ENCODE assay signal across 8 cellular contexts in genomic region chr4:86934147-86934771, GRCh38. TPM values are rescaled to one million over a fixed set of nuclear protein-coding genes. Genes with fewer than 3 reads are reported as not detected.
DNase-seq lines count a peak whose midpoint lies in the region; ATAC-seq and TF ChIP-seq lines count a peak whose summit lies in the region.

No MANE protein-coding gene starts in this region.

- H3K27me3 ChIP-seq in gastroesophageal sphincter (no peaks in the 10 kb centered on the region), sigmoid colon (no peaks in the 10 kb centered on the region)

- CTCF ChIA-PET in activated CD4-positive, alpha-beta T cell treated with anti-CD3 and anti-CD28 coated beads, Interleukin-2, amount 10 ng/mL, durations not matched to agents 7 days and 5 days (lab: Charles Lee), result interaction anchor here (0.7 to 3.5 kb wide), 15 partner anchors 9 to 339 kb away, joined by 3 to 23 read pairs (median 4); no protein-coding TSS in a partner anchor
- CTCF ChIA-PET in activated CD4-positive, alpha-beta memory T cell treated with anti-CD3 and anti-CD28 coated beads for 36 hours (lab: Charles Lee), result interaction anchor here (0.6 to 7.0 kb wide), 21 partner anchors 11 to 531 kb away, joined by 3 to 45 read pairs (median 6); partner anchors contain the start of gene KLHL8

- TF ChIP-seq POLR2A in gastroesophageal sphincter (IDR thresholded peaks at IDR 0.05) (no peak), sigmoid colon (IDR thresholded peaks at IDR 0.05) (peak; percentile 50 to 69)

- H3K9me3 ChIP-seq in gastroesophageal sphincter (no peaks in the 10 kb centered on the region), sigmoid colon (no peaks in the 10 kb centered on the region)

- no peaks in the 10 kb centered on the region for H3K27me3 Mint-ChIP-seq in activated CD4-positive, alpha-beta T cell treated with anti-CD3 and anti-CD28 coated beads, Interleukin-2, amount 10 ng/mL, durations not matched to agents 7 days and 5 days
- no peaks in the 10 kb centered on the region for H3K27me3 Mint-ChIP-seq in activated CD4-positive, alpha-beta memory T cell treated with anti-CD3 and anti-CD28 coated beads for 36 hours

- no peaks in the 10 kb centered on the region for H3K9me3 Mint-ChIP-seq in activated CD4-positive, alpha-beta T cell treated with anti-CD3 and anti-CD28 coated beads, Interleukin-2, amount 10 ng/mL, durations not matched to agents 7 days and 5 days
- no peaks in the 10 kb centered on the region for H3K9me3 Mint-ChIP-seq in activated CD4-positive, alpha-beta memory T cell treated with anti-CD3 and anti-CD28 coated beads for 36 hours

- POLR2A ChIA-PET in activated CD4-positive, alpha-beta T cell treated with anti-CD3 and anti-CD28 coated beads, Interleukin-2, amount 10 ng/mL, durations not matched to agents 7 days and 5 days (lab: Charles Lee), result interaction anchor here (0.6 to 2.9 kb wide), 2 partner anchors 72 to 151 kb away, joined by 3 to 37 read pairs; no protein-coding TSS in a partner anchor
- POLR2A ChIA-PET in activated CD4-positive, alpha-beta memory T cell treated with anti-CD3 and anti-CD28 coated beads for 36 hours (lab: Charles Lee), result interaction anchor here (0.6 to 3.3 kb wide), 10 partner anchors 22 to 286 kb away, joined by 3 to 103 read pairs (median 6); partner anchors contain the start of gene KLHL8

- peak overlapping the region; percentile 92 to 98 (median 95) for H3K27ac ChIP-seq in gastroesophageal sphincter
- H3K27ac ChIP-seq in sigmoid colon, result peak overlapping the region; percentile 95 to 99 (median 99)

- TF ChIP-seq CTCF in gastroesophageal sphincter (IDR thresholded peaks at IDR 0.05), result no peak
- peak in 1 of 4 experiments; percentile 26 for TF ChIP-seq CTCF in sigmoid colon (IDR thresholded peaks at IDR 0.05)
- TF ChIP-seq CTCF in GM20000 (IDR thresholded peaks at IDR 0.05; ENCODE audit: extremely low read depth, missing control alignments), result no peak

- H3K4me3 ChIP-seq in gastroesophageal sphincter, result peak overlapping the region; percentile 70 to 85
- peak overlapping the region; percentile 44 to 97 (median 86) for H3K4me3 ChIP-seq in sigmoid colon

- peak overlapping the region; percentile 83 for H3K4me3 Mint-ChIP-seq in activated CD4-positive, alpha-beta T cell treated with anti-CD3 and anti-CD28 coated beads, Interleukin-2, amount 10 ng/mL, durations not matched to agents 7 days and 5 days
- H3K4me3 Mint-ChIP-seq in activated CD4-positive, alpha-beta memory T cell treated with anti-CD3 and anti-CD28 coated beads for 36 hours, result peak overlapping the region; percentile 90

- intact Hi-C loops in activated CD4-positive, alpha-beta memory T cell treated with anti-CD3 and anti-CD28 coated beads for 36 hours (cut with micrococcal nuclease), result loop anchor here (2.0 to 10.0 kb wide), 2 partner anchors 169 to 461 kb away; partner anchors contain the start of gene HSD17B11
- intact Hi-C loops in sigmoid colon (cut with DNase I), result loop anchor here (2.0 to 5.0 kb wide), 2 partner anchors 187 to 288 kb away; partner anchors contain the start of gene KLHL8

- H3K27ac Mint-ChIP-seq in activated CD4-positive, alpha-beta T cell treated with anti-CD3 and anti-CD28 coated beads, Interleukin-2, amount 10 ng/mL, durations not matched to agents 7 days and 5 days, result peak overlapping the region; percentile 94
- peak overlapping the region; percentile 88 for H3K27ac Mint-ChIP-seq in activated CD4-positive, alpha-beta memory T cell treated with anti-CD3 and anti-CD28 coated beads for 36 hours

- peaks cover 16% of the 10 kb centered on the region for H3K36me3 Mint-ChIP-seq in activated CD4-positive, alpha-beta T cell treated with anti-CD3 and anti-CD28 coated beads, Interleukin-2, amount 10 ng/mL, durations not matched to agents 7 days and 5 days (ENCODE audit: low read depth)
- peaks cover 6% of the 10 kb centered on the region for H3K36me3 Mint-ChIP-seq in activated CD4-positive, alpha-beta memory T cell treated with anti-CD3 and anti-CD28 coated beads for 36 hours

- ATAC-seq in gastroesophageal sphincter, result no peak
- ATAC-seq in HG03280 (IDR thresholded peaks at IDR 0.05; ENCODE audit: unreplicated experiment), result no peak

- H3K4me1 ChIP-seq in gastroesophageal sphincter (peaks cover 0 to 48% (median 3%) of the 10 kb centered on the region in 3 donors), sigmoid colon (peaks cover 0 to 35% (median 23%) of the 10 kb centered on the region in 4 donors)

- H3K36me3 ChIP-seq in gastroesophageal sphincter, result peaks cover 0 to 12% of the 10 kb centered on the region in 2 donors
- peaks cover 0 to 21% (median 0%) of the 10 kb centered on the region in 4 donors for H3K36me3 ChIP-seq in sigmoid colon

- TF ChIP-seq EP300 in gastroesophageal sphincter (IDR thresholded peaks at IDR 0.05), result no peak
- TF ChIP-seq EP300 in sigmoid colon (IDR thresholded peaks at IDR 0.05), result no peak

- DNase-seq in activated CD4-positive, alpha-beta T cell treated with anti-CD3 and anti-CD28 coated beads, Interleukin-2, amount 10 ng/mL, durations not matched to agents 7 days and 5 days, result peak; percentile 9
- no peak for DNase-seq in activated CD4-positive, alpha-beta T cell treated with anti-CD3 and anti-CD28 coated beads for 4 hours
- peak; percentile 16 for DNase-seq in activated CD4-positive, alpha-beta memory T cell treated with anti-CD3 and anti-CD28 coated beads for 36 hours
- DNase-seq in sigmoid colon, result no peak
- no peak for DNase-seq in GM20000 (ENCODE audit: low spot score)
- no peak for DNase-seq in AML-193 (lab: John Stamatoyannopoulos, UW)

- WGBS in gastroesophageal sphincter (ENCODE audit: low coverage in 1 of 2), 2 donors, result 13 to 20% methylated on average over 14 to 15 of the region's 15 CpGs
- 1 to 4% methylated on average over 15 of the region's 15 CpGs for WGBS in sigmoid colon, 2 donors

- peaks cover 39% of the 10 kb centered on the region for H3K4me1 Mint-ChIP-seq in activated CD4-positive, alpha-beta T cell treated with anti-CD3 and anti-CD28 coated beads, Interleukin-2, amount 10 ng/mL, durations not matched to agents 7 days and 5 days
- H3K4me1 Mint-ChIP-seq in activated CD4-positive, alpha-beta memory T cell treated with anti-CD3 and anti-CD28 coated beads for 36 hours (ENCODE audit: low read depth), result peaks cover 42% of the 10 kb centered on the region

RNA-seq across cellular contexts. Expression of gene AFF1, which starts 0.6 kb away (rescaled TPM):
- 10 to 100 TPM; 71.4 to 74.5 TPM for total RNA-seq in activated CD4-positive, alpha-beta T cell treated with anti-CD3 and anti-CD28 coated beads, Interleukin-2, amount 10 ng/mL, durations not matched to agents 7 days and 5 days
- total RNA-seq in activated CD4-positive, alpha-beta memory T cell treated with anti-CD3 and anti-CD28 coated beads for 36 hours, result 10 to 100 TPM; 46.1 to 50.8 TPM
- 10 to 100 TPM; 59.7 to 78.1 (median 65.9) TPM for total RNA-seq in gastroesophageal sphincter
- 100 to 1,000 TPM in 1 of 4 donors, 10 to 100 TPM in 3; 61.7 to 100 (median 85.4) TPM for total RNA-seq in sigmoid colon
- 10 to 100 TPM in 2 of 3 donors, 1 to 10 TPM in 1; 7.2 to 16.6 (median 10.9) TPM for polyA plus RNA-seq in sigmoid colon

RNA-seq across cellular contexts. Expression of gene C4orf36, which starts 42.0 kb away (rescaled TPM):
- total RNA-seq in activated CD4-positive, alpha-beta T cell treated with anti-CD3 and anti-CD28 coated beads, Interleukin-2, amount 10 ng/mL, durations not matched to agents 7 days and 5 days, result not detected
- under 1 TPM in 1 of 2 experiments, not detected in 1; 0.61 TPM for total RNA-seq in activated CD4-positive, alpha-beta memory T cell treated with anti-CD3 and anti-CD28 coated beads for 36 hours
- total RNA-seq in gastroesophageal sphincter, result not detected
- total RNA-seq in sigmoid colon, result under 1 TPM in 1 of 4 donors, not detected in 3; 0.99 TPM
- polyA plus RNA-seq in sigmoid colon, result 1 to 10 TPM in 1 of 3 donors, under 1 TPM in 1, not detected in 1; 0.35 to 2.1 TPM

Comparison
In these comparisons a context has a peak if more than half of its experiments do, and no peak if none do; other contexts are left out.
1. DNase-seq: peak in activated CD4-positive, alpha-beta T cell treated with anti-CD3 and anti-CD28 coated beads, Interleukin-2, amount 10 ng/mL, durations not matched to agents 7 days and 5 days (single experiment) and activated CD4-positive, alpha-beta memory T cell treated with anti-CD3 and anti-CD28 coated beads for 36 hours (single experiment); none in activated CD4-positive, alpha-beta T cell treated with anti-CD3 and anti-CD28 coated beads for 4 hours (0 of 2), sigmoid colon (single experiment), GM20000 (single experiment) and AML-193 (0 of 2).
2. POLR2A ChIP-seq: peak in sigmoid colon (2 of 2); none in gastroesophageal sphincter (0 of 2).